Comparison of ENCODE assay signal across 8 cellular contexts in genomic region chr13:24995225-24995804, GRCh38.
DNase-seq lines count a peak whose midpoint lies in the region; ATAC-seq and TF ChIP-seq lines count a peak whose summit lies in the region.

No MANE protein-coding gene starts in this region.

- POLR2A ChIA-PET in CD4-positive, alpha-beta T cell (lab: Charles Lee) = no interaction called here

- H3K4me1 ChIP-seq in cardiac muscle cell (ENCODE audit: low read depth) = no peaks in the 10 kb centered on the region

- H3K4me3 ChIP-seq in cardiac muscle cell = no peak overlapping the region

- H3K36me3 ChIP-seq in cardiac muscle cell = no peaks in the 10 kb centered on the region

- H3K9me3 ChIP-seq in CD4-positive, alpha-beta T cell (ENCODE audit: control insufficient read depth, low read length) = no peaks in the 10 kb centered on the region
- H3K9me3 ChIP-seq in cardiac muscle cell (ENCODE audit: low read depth) = no peaks in the 10 kb centered on the region

- peak; percentile 66 for ATAC-seq in CD4-positive, alpha-beta T cell (ENCODE audit: poor library complexity)
- peak; percentile 70 for ATAC-seq in GM19467 (IDR thresholded peaks at IDR 0.05; ENCODE audit: unreplicated experiment)
- peak; percentile 70 to 80 for ATAC-seq in activated naive CD4-positive, alpha-beta T cell treated with anti-CD3 and anti-CD28 coated beads, Interleukin-2, amount 50 U/mL, for 72 hours
- peak; percentile 83 for ATAC-seq in sciatic nerve
- no peak for ATAC-seq in GM21423 (IDR thresholded peaks at IDR 0.05; ENCODE audit: unreplicated experiment)

- no peak overlapping the region for H3K27ac Mint-ChIP-seq in CD4-positive, alpha-beta T cell
- no peak overlapping the region for H3K27ac Mint-ChIP-seq in activated naive CD4-positive, alpha-beta T cell treated with anti-CD3 and anti-CD28 coated beads, Interleukin-2, amount 50 U/mL, for 72 hours

- H3K9me3 Mint-ChIP-seq in CD4-positive, alpha-beta T cell = no peaks in the 10 kb centered on the region
- no peaks in the 10 kb centered on the region for H3K9me3 Mint-ChIP-seq in activated naive CD4-positive, alpha-beta T cell treated with anti-CD3 and anti-CD28 coated beads, Interleukin-2, amount 50 U/mL, for 72 hours

- H3K27me3 ChIP-seq in CD4-positive, alpha-beta T cell (ENCODE audit: control insufficient read depth, insufficient read depth, low read length) = peaks cover 16% of the 10 kb centered on the region
- no peaks in the 10 kb centered on the region for H3K27me3 ChIP-seq in cardiac muscle cell

- H3K4me1 Mint-ChIP-seq in CD4-positive, alpha-beta T cell (ENCODE audit: low read depth) = peaks cover 4% of the 10 kb centered on the region

- no peak overlapping the region for H3K27ac ChIP-seq in CD4-positive, alpha-beta T cell (ENCODE audit: low read depth, low read length)
- no peak overlapping the region for H3K27ac ChIP-seq in cardiac muscle cell

- peaks cover 45% of the 10 kb centered on the region for H3K27me3 Mint-ChIP-seq in CD4-positive, alpha-beta T cell

- H3K36me3 Mint-ChIP-seq in CD4-positive, alpha-beta T cell (ENCODE audit: low read depth) = no peaks in the 10 kb centered on the region
- no peaks in the 10 kb centered on the region for H3K36me3 Mint-ChIP-seq in activated naive CD4-positive, alpha-beta T cell treated with anti-CD3 and anti-CD28 coated beads, Interleukin-2, amount 50 U/mL, for 72 hours

- CTCF ChIA-PET in CD4-positive, alpha-beta T cell (lab: Charles Lee) = interaction anchor here (0.7 to 1.9 kb wide), 6 partner anchors 9 to 381 kb away, joined by 3 to 4 read pairs (median 3); no protein-coding TSS in a partner anchor

- peak; percentile 11 to 56 (median 28) for DNase-seq in CD4-positive, alpha-beta T cell
- peak; percentile 44 for DNase-seq in NCI-H1105 (lab: John Stamatoyannopoulos, UW)
- peak; percentile 40 for DNase-seq in SIG-M5 (lab: John Stamatoyannopoulos, UW)
- DNase-seq in activated naive CD4-positive, alpha-beta T cell treated with anti-CD3 and anti-CD28 coated beads, Interleukin-2, amount 50 U/mL, for 72 hours (ENCODE audit: low spot score in 2 of 2) = peak in 1 of 2 donors; percentile 65
- DNase-seq in cardiac muscle cell (ENCODE audit: low read depth in 1 of 2, low spot score in 1 of 2) = peak; percentile 90
- DNase-seq in sciatic nerve (ENCODE audit: low spot score) = no peak

- TF ChIP-seq CTCF in CD4-positive, alpha-beta T cell (IDR thresholded peaks at IDR 0.05) = peak; percentile 82
- TF ChIP-seq CTCF in cardiac muscle cell (IDR thresholded peaks at IDR 0.05; ENCODE audit: low read depth, low read length) = peak; percentile 92

- H3K4me3 Mint-ChIP-seq in CD4-positive, alpha-beta T cell = no peak overlapping the region

- intact Hi-C loops in CD4-positive, alpha-beta T cell (cut with DNase I, micrococcal nuclease) = loop anchor here (1.0 to 5.0 kb wide), 3 partner anchors 42 to 382 kb away; no protein-coding TSS in a partner anchor
- intact Hi-C loops in sciatic nerve (cut with DNase I) = no loop called here
